ENCODE assay signal across 8 cellular contexts in genomic region chr21:35102488-35103407, GRCh38. TPM values are rescaled to one million over a fixed set of nuclear protein-coding genes. Genes with fewer than 3 reads are reported as not detected.
DNase-seq lines count a peak whose midpoint lies in the region; TF ChIP-seq lines count a peak whose summit lies in the region.

No MANE protein-coding gene starts in this region.

- no peaks in the 10 kb centered on the region for H3K36me3 ChIP-seq in Peyer's patch
- no peaks in the 10 kb centered on the region for H3K36me3 ChIP-seq in colonic mucosa
- H3K36me3 ChIP-seq in spleen, result no peaks in the 10 kb centered on the region

- in situ Hi-C loops in GM13977 (cut with MboI; ENCODE audit: low pct_unique_long_range_greater_than_20kb, low sequenced_read_pairs, unreplicated experiment), result no loop called here

- H3K27me3 ChIP-seq in Peyer's patch (no peaks in the 10 kb centered on the region), colonic mucosa (no peaks in the 10 kb centered on the region), spleen (replicated peaks in 1 of 7) (peaks cover 0 to 4% (median 0%) of the 10 kb centered on the region in 7 donors)

- intact Hi-C loops in colonic mucosa (cut with DNase I) (no loop called here), spleen (cut with DNase I; ENCODE audit: low total_unique reads) (no loop called here)

- DNase-seq in GM13977 (ENCODE audit: low spot score) (peak; percentile 25), Peyer's patch (peak in 2 of 3 donors; percentile 71 to 72), colonic mucosa (peak; percentile 24), spleen (peak; percentile 79), ureter (ENCODE audit: low spot score) (no peak), kidney glomerular epithelial cell (lab: John Stamatoyannopoulos, UW) (no peak), NCI-H526 treated with DMSO at 0.1 percent for 48 hours (lab: John Stamatoyannopoulos, UW) (no peak), cortex of kidney (lab: John Stamatoyannopoulos, UW) (no peak)

- no peak overlapping the region for H3K9ac ChIP-seq in colonic mucosa (ENCODE audit: low read depth in 2 of 2, low read length in 2 of 2)

- 13 to 25% (median 18%) methylated on average over 8 of the region's 8 CpGs for WGBS in spleen, 5 donors

- H3K4me3 ChIP-seq in Peyer's patch, result no peak overlapping the region
- no peak overlapping the region for H3K4me3 ChIP-seq in colonic mucosa
- peak overlapping the region in 1 of 8 donors; percentile 21 for H3K4me3 ChIP-seq in spleen

- H3K9me3 ChIP-seq in Peyer's patch, result no peaks in the 10 kb centered on the region
- H3K9me3 ChIP-seq in colonic mucosa, result no peaks in the 10 kb centered on the region
- no peaks in the 10 kb centered on the region for H3K9me3 ChIP-seq in spleen

- no peak overlapping the region for H3K27ac ChIP-seq in Peyer's patch
- no peak overlapping the region for H3K27ac ChIP-seq in colonic mucosa
- H3K27ac ChIP-seq in spleen, result peak overlapping the region in 4 of 8 donors; percentile 2 to 82 (median 61)

- TF ChIP-seq CTCF in GM13977 (IDR thresholded peaks at IDR 0.05; ENCODE audit: extremely low read depth, insufficient read depth, missing control alignments), result no peak
- TF ChIP-seq CTCF in Peyer's patch (IDR thresholded peaks at IDR 0.05), result no peak
- no peak for TF ChIP-seq CTCF in colonic mucosa (IDR thresholded peaks at IDR 0.05)
- TF ChIP-seq CTCF in spleen (IDR thresholded peaks at IDR 0.05 in 8 of 11, conservative IDR thresholded peaks at IDR 0.05 in 3 of 11), result no peak

- H3K4me1 ChIP-seq in Peyer's patch (peaks cover 0 to 4% (median 0%) of the 10 kb centered on the region in 4 donors), colonic mucosa (no peaks in the 10 kb centered on the region), spleen (peaks cover 0 to 19% (median 11%) of the 10 kb centered on the region in 6 donors)

- TF ChIP-seq POLR2A in Peyer's patch (IDR thresholded peaks at IDR 0.05) (no peak), spleen (IDR thresholded peaks at IDR 0.05) (no peak)

RNA-seq across cellular contexts. Expression of gene RUNX1, which starts 53.6 kb away (rescaled TPM):
- total RNA-seq in Peyer's patch (10 to 100 TPM; 15.1 to 80.9 (median 24.1) TPM), colonic mucosa (10 to 100 TPM; 21.3 to 23.0 TPM), spleen (10 to 100 TPM; 29.8 to 70.0 (median 57.4) TPM), ureter (84.0 TPM)
- 1 to 10 TPM; 4.8 to 7.7 (median 6.7) TPM for polyA plus RNA-seq in spleen

Comparison
In these comparisons a context has a peak if more than half of its experiments do, and no peak if none do; other contexts are left out.
1. DNase-seq: peak in GM13977 (single experiment), Peyer's patch (2 of 3), colonic mucosa (single experiment) and spleen (single experiment); none in ureter (single experiment), kidney glomerular epithelial cell (single experiment), NCI-H526 treated with DMSO at 0.1 percent for 48 hours (single experiment) and cortex of kidney (single experiment).